10 cellular contexts compared by ENCODE assay signal in the genomic region with DNA sequence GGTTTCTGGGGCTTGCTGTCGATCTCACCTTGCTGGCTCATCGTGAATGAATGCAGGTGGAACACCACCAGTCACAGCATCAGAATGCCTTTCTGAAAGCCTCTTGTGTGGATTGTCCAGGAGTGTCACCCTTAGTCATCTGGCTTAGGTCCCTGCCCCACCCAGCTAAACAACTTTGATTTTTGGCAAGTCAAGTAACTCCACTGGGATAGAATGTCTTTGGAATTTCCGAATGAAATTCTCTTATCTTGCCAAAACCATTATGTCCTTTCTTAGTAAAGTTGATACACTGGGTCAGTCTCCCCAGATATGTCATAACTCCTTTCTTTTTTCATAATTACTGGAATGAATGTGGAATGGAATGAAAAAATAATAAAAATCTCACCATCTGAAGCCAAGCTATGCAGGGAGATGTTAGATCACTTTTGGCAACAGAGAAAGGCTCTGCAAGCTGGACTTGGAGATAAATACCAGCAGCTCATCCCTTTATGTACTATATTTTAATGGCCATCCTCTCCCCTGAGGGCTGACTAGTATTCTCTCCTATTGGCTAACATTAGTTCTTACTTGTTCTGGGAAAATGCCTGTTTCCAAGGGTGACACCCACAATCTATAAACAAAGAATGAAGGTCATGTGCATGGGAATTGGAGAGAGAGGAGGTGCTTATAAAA. TPM values are rescaled to one million over a fixed set of nuclear protein-coding genes. Genes with fewer than 3 reads are reported as not detected.
DNase-seq lines count a peak whose midpoint lies in the region; ATAC-seq and TF ChIP-seq lines count a peak whose summit lies in the region.
"Had no signal": no experiment of that assay in that cellular context is flagged by ENCODE, and none has a peak within 500 bp of the region (broad histone marks: within the 10 kb centered on the region; RNA-seq: fewer than 3 reads in every experiment).

No MANE protein-coding gene starts in this region.

- peak overlapping the region in 1 of 2 experiments; percentile 46; a peak in 3 of 4 replicates for H3K4me3 ChIP-seq in HCT116 (replicated peaks in 1 of 2; ENCODE audit: low read depth in 1 of 2, low read length in 2 of 2)
- H3K4me3 ChIP-seq in astrocyte of the spinal cord (ENCODE audit: low read depth, low read length) = no peak overlapping the region
- no peak overlapping the region for H3K4me3 ChIP-seq in right atrium auricular region
- H3K4me3 ChIP-seq in smooth muscle cell = no peak overlapping the region
- H3K4me3 ChIP-seq: tibial nerve had no signal

- peak overlapping the region; percentile 62 for H3K27ac ChIP-seq in HCT116 (ENCODE audit: low read depth, low read length)
- H3K27ac ChIP-seq in right atrium auricular region = peak overlapping the region; percentile 18 to 48
- peak overlapping the region; percentile 79 for H3K27ac ChIP-seq in smooth muscle cell (ENCODE audit: low read depth)

- ATAC-seq in HCT116 = peak; percentile 94
- ATAC-seq in GM18511 (IDR thresholded peaks at IDR 0.05; ENCODE audit: unreplicated experiment) = no peak

- BruUV-seq in HCT116 (replicated peaks; lab: Mats Ljungman, UMichigan) = TSS peak; percentile 51

- H3K27me3 ChIP-seq in HCT116 (ENCODE audit: insufficient read depth, low read length) (no peaks in the 10 kb centered on the region), right atrium auricular region (no peaks in the 10 kb centered on the region), smooth muscle cell (ENCODE audit: low read depth) (no peaks in the 10 kb centered on the region)
- H3K27me3 ChIP-seq: tibial nerve had no signal

- no peaks in the 10 kb centered on the region for H3K9me3 ChIP-seq in HCT116 (ENCODE audit: control insufficient read depth in 1 of 2, insufficient read depth in 1 of 2, low read depth in 1 of 2, low read length in 2 of 2)
- H3K9me3 ChIP-seq in right atrium auricular region = no peaks in the 10 kb centered on the region
- no peaks in the 10 kb centered on the region for H3K9me3 ChIP-seq in smooth muscle cell (replicated peaks; ENCODE audit: low read depth)
- H3K9me3 ChIP-seq: tibial nerve had no signal

- CTCF ChIA-PET in HCT116 (lab: Charles Lee) = interaction anchor here (1.0 to 1.6 kb wide), 2 partner anchors 11 to 77 kb away, joined by 4 to 8 read pairs; no protein-coding TSS in a partner anchor

- peak; percentile 97 for DNase-seq in HCT116 (ENCODE audit: low read depth, low spot score)
- peak; percentile 70 for DNase-seq in astrocyte of the spinal cord (ENCODE audit: low read depth, low spot score)
- peak; percentile 71 for DNase-seq in right atrium auricular region (ENCODE audit: low spot score)
- DNase-seq in smooth muscle cell (lab: John Stamatoyannopoulos, UW; ENCODE audit: unreplicated experiment) = no peak
- no peak for DNase-seq in SKM-1 (lab: John Stamatoyannopoulos, UW; ENCODE audit: unreplicated experiment)
- no peak for DNase-seq in stimulated activated CD8-positive, alpha-beta memory T cell treated with anti-CD3 and anti-CD28 coated beads, Interleukin-4, amount 100 ng/mL, for 48 hours
- DNase-seq in anterior cingulate cortex (lab: John Stamatoyannopoulos, UW) = no peak
- DNase-seq: activated CD4-positive, CD25-positive, alpha-beta regulatory T cell treated with anti-CD3 and anti-CD28 coated beads, Interleukin-2, amount 50 U/mL, for 72 hours had no signal

- H3K9ac ChIP-seq in HCT116 (ENCODE audit: low read length) (peak overlapping the region; percentile 60), smooth muscle cell (ENCODE audit: low read depth) (peak overlapping the region; percentile 40)

- H3K9me2 ChIP-seq in HCT116 (ENCODE audit: insufficient read depth) = no peaks in the 10 kb centered on the region

- H3K79me2 ChIP-seq in HCT116 (ENCODE audit: insufficient read depth, low read length) (no peaks in the 10 kb centered on the region), smooth muscle cell (ENCODE audit: low read depth) (no peaks in the 10 kb centered on the region)

- TF ChIP-seq CTCF in HCT116 (IDR thresholded peaks at IDR 0.05 in 2 of 3, conservative IDR thresholded peaks at IDR 0.05 in 1 of 3; ENCODE audit: borderline replicate concordance in 1 of 3, insufficient read depth in 1 of 3, low read depth in 2 of 3, low read length in 2 of 3) (no peak), astrocyte of the spinal cord (IDR thresholded peaks at IDR 0.05; ENCODE audit: low read depth, low read length) (no peak), right atrium auricular region (IDR thresholded peaks at IDR 0.05) (no peak), smooth muscle cell (IDR thresholded peaks at IDR 0.05; ENCODE audit: borderline replicate concordance, insufficient read depth, poor library complexity, severe bottlenecking) (no peak)

- intact Hi-C loops in HCT116 (cut with micrococcal nuclease) = loop anchor here (5.0 kb wide), 1 partner anchor 64 kb away; no protein-coding TSS in a partner anchor

- POLR2A ChIA-PET in HCT116 (lab: Charles Lee) = interaction anchor here (1.3 kb wide), 1 partner anchor 62 kb away, joined by 5 read pairs; no protein-coding TSS in a partner anchor

- H3F3A ChIP-seq in smooth muscle cell (ENCODE audit: low read depth) = no peaks in the 10 kb centered on the region

- in situ Hi-C loops in astrocyte of the spinal cord (cut with HindIII; ENCODE audit: low sequenced_read_pairs) = no loop called here

- peak; percentile 38 for TF ChIP-seq RAD21 in HCT116 (IDR thresholded peaks at IDR 0.05; ENCODE audit: low read depth)

- no peak for TF ChIP-seq POLR2A in HCT116 (IDR thresholded peaks at IDR 0.05; ENCODE audit: borderline replicate concordance, extremely low read depth, insufficient read depth, insufficient read length)

- no peaks in the 10 kb centered on the region for H4K20me1 ChIP-seq in HCT116 (ENCODE audit: insufficient read depth)
- H4K20me1 ChIP-seq in smooth muscle cell (ENCODE audit: low read depth) = no peaks in the 10 kb centered on the region

- RAD21 ChIA-PET in HCT116 (lab: Charles Lee; ENCODE audit: low non-redundant PET in 1 of 2, low total read pairs in 2 of 2, uncharacterized antibody in 2 of 2, unreplicated experiment in 2 of 2) = no interaction called here

- H3K4me2 ChIP-seq in HCT116 (ENCODE audit: low read length) = peak overlapping the region; percentile 75
- H3K4me2 ChIP-seq in smooth muscle cell = no peak overlapping the region

- H3K36me3 ChIP-seq in HCT116 (ENCODE audit: control insufficient read depth in 1 of 2, insufficient read depth in 2 of 2, low read length in 2 of 2) (no peaks in the 10 kb centered on the region), right atrium auricular region (no peaks in the 10 kb centered on the region), smooth muscle cell (ENCODE audit: low read depth) (no peaks in the 10 kb centered on the region)
- H3K36me3 ChIP-seq: tibial nerve had no signal

- 63% methylated on average over 3 of the region's 3 CpGs for WGBS in smooth muscle cell (ENCODE audit: low lambda C conversion rate)

- H3K4me1 ChIP-seq in HCT116 (ENCODE audit: control insufficient read depth in 1 of 2, insufficient read depth in 2 of 2, low read length in 2 of 2) (peaks cover 36 to 74% of the 10 kb centered on the region in 2 experiments), right atrium auricular region (peaks cover 0 to 20% of the 10 kb centered on the region in 2 donors), smooth muscle cell (ENCODE audit: low read depth) (no peaks in the 10 kb centered on the region)

- no peak overlapping the region for H2AFZ ChIP-seq in HCT116 (ENCODE audit: low read depth, low read length, poor library complexity, severe bottlenecking)
- H2AFZ ChIP-seq in smooth muscle cell (ENCODE audit: low read depth) = no peak overlapping the region

TF ChIP-seq in HCT116, 20 proteins besides CTCF, POLR2A, EP300 and RAD21 (continues in another document):
- TF ChIP-seq CBX3 (IDR thresholded peaks at IDR 0.05; ENCODE audit: low read depth) (peak; percentile 87; the same call in 1 of the 2 replicates), POLR2AphosphoS5 (IDR thresholded peaks at IDR 0.05; ENCODE audit: low read depth, low read length) (peak; percentile 62), ZBTB33 (IDR thresholded peaks at IDR 0.05; ENCODE audit: extremely low read depth, insufficient replicate concordance, low read length) (no peak), YY1 (IDR thresholded peaks at IDR 0.05; ENCODE audit: extremely low read depth, insufficient replicate concordance, low read depth, low read length) (peak; percentile 57)

RNA-seq across cellular contexts. Expression of gene INSIG2, which starts 35.4 kb away (rescaled TPM):
- total RNA-seq in HCT116 (2021; ENCODE audit: unreplicated experiment) = 21.8 TPM
- 30.1 and 30.6 TPM in 2 replicates for polyA plus RNA-seq in HCT116 (2012)
- 10 to 100 TPM in 1 of 2 donors, 1 to 10 TPM in 1; 8.0 to 10.5 TPM for total RNA-seq in right atrium auricular region
- total RNA-seq in smooth muscle cell = 51.6 and 71.1 TPM in 2 replicates
- polyA plus RNA-seq in smooth muscle cell = 73.1 and 85.6 TPM in 2 replicates

Comparison
In these comparisons a context has a peak if more than half of its experiments do, and no peak if none do; other contexts are left out.
1. DNase-seq: peak in HCT116 (single experiment), astrocyte of the spinal cord (single experiment) and right atrium auricular region (single experiment); none in smooth muscle cell (single experiment), SKM-1 (single experiment), stimulated activated CD8-positive, alpha-beta memory T cell treated with anti-CD3 and anti-CD28 coated beads, Interleukin-4, amount 100 ng/mL, for 48 hours (single experiment) and anterior cingulate cortex (0 of 58).
2. Peak in every context shown above with its lines, with median percentiles within 50 percentile points of each other: H3K27ac ChIP-seq.